In genomic region chr1:119363162-119363561, GRCh38 we compare ENCODE assay signal across 25 cellular contexts. TPM values are rescaled to one million over a fixed set of nuclear protein-coding genes. Genes with fewer than 3 reads are reported as not detected.
DNase-seq lines count a peak whose midpoint lies in the region; ATAC-seq and TF ChIP-seq lines count a peak whose summit lies in the region.
"Had no signal": no experiment of that assay in that cellular context is flagged by ENCODE, and none has a peak within 500 bp of the region (broad histone marks: within the 10 kb centered on the region; RNA-seq: fewer than 3 reads in every experiment).

No MANE protein-coding gene starts in this region.

- no peak overlapping the region for H3K4me2 ChIP-seq in GM23338
- H3K4me2 ChIP-seq in Karpas-422 (ENCODE audit: low read depth, low read length, poor library complexity, severe bottlenecking): peak overlapping the region; percentile 40
- H3K4me2 ChIP-seq: A549; BLaER1 treated with 17β-estradiol and CSF1 and Interleukin-3, amounts not matched to agents 10 nM and 100 nM had no signal

- DNase-seq in GM23338 (ENCODE audit: low spot score) (no peak), Karpas-422 (no peak), esophagus muscularis mucosa (ENCODE audit: extremely low spot score) (peak; percentile 62), DMS153 (lab: John Stamatoyannopoulos, UW) (no peak), UCSD-AML1 (lab: John Stamatoyannopoulos, UW; ENCODE audit: unreplicated experiment) (no peak)
- no peak for DNase-seq in stimulated activated naive CD4-positive, alpha-beta T cell (lab: John Stamatoyannopoulos, UW)
- DNase-seq: 8988T; ACHN; AML-193; BE2C; CD4-positive, alpha-beta T cell; CD8-positive, alpha-beta memory T cell; DMS 273 treated with DMSO at 0.1 percent for 48 hours; DMS53; DMS79 treated with DMSO at 0.1 percent for 48 hours; GF-D8; HFFc6 had no signal

- H3K27ac ChIP-seq in GM23338 (ENCODE audit: low read depth): no peak overlapping the region; the same call in 1 of the 2 replicates
- H3K27ac ChIP-seq in Karpas-422 (ENCODE audit: low read length): no peak overlapping the region
- no peak overlapping the region for H3K27ac ChIP-seq in esophagus muscularis mucosa (replicated peaks in 1 of 4)
- H3K27ac ChIP-seq in thymus (ENCODE audit: low read depth): peak overlapping the region; percentile 4
- H3K27ac ChIP-seq: A549; BLaER1 treated with 17β-estradiol and CSF1 and Interleukin-3, amounts not matched to agents 10 nM and 100 nM had no signal

- WGBS in esophagus muscularis mucosa: 77% methylated on average over 7 of the region's 7 CpGs
- WGBS in thymus: 95% methylated on average over 7 of the region's 7 CpGs

- TF ChIP-seq POLR2A in esophagus muscularis mucosa (IDR thresholded peaks at IDR 0.05; ENCODE audit: low read depth): no peak

- no peaks in the 10 kb centered on the region for H3F3A ChIP-seq in GM23338 (replicated peaks; ENCODE audit: low read depth)

- H3K9me3 ChIP-seq in Karpas-422 (ENCODE audit: low read length) (no peaks in the 10 kb centered on the region), esophagus muscularis mucosa (no peaks in the 10 kb centered on the region), thymus (ENCODE audit: control insufficient read depth) (no peaks in the 10 kb centered on the region)
- H3K9me3 ChIP-seq: A549; BE2C; BLaER1 treated with 17β-estradiol and CSF1 and Interleukin-3, amounts not matched to agents 10 nM and 100 nM; HAP-1 had no signal

- peak overlapping the region; percentile 81 for H2AFZ ChIP-seq in GM23338
- no peak overlapping the region for H2AFZ ChIP-seq in Karpas-422 (ENCODE audit: low read length)

- no peak for TF ChIP-seq EP300 in esophagus muscularis mucosa (IDR thresholded peaks at IDR 0.05)

- no peaks in the 10 kb centered on the region for H3K27me3 ChIP-seq in GM23338 (ENCODE audit: insufficient read depth)
- no peaks in the 10 kb centered on the region for H3K27me3 ChIP-seq in Karpas-422 (ENCODE audit: low read length)
- no peaks in the 10 kb centered on the region for H3K27me3 ChIP-seq in esophagus muscularis mucosa
- no peaks in the 10 kb centered on the region for H3K27me3 ChIP-seq in thymus (ENCODE audit: control insufficient read depth, insufficient read depth)
- H3K27me3 ChIP-seq: BLaER1 treated with 17β-estradiol and CSF1 and Interleukin-3, amounts not matched to agents 10 nM and 100 nM had no signal

- no peaks in the 10 kb centered on the region for H3K36me3 Mint-ChIP-seq in GM23338 (ENCODE audit: low read depth)
- H3K36me3 Mint-ChIP-seq: CD14-positive monocyte; CD8-positive, alpha-beta memory T cell had no signal

- H3K9ac ChIP-seq in Karpas-422 (ENCODE audit: low read length): no peak overlapping the region
- H3K9ac ChIP-seq: BLaER1 treated with 17β-estradiol and CSF1 and Interleukin-3, amounts not matched to agents 10 nM and 100 nM had no signal

- H3K9me2 ChIP-seq in GM23338 (ENCODE audit: insufficient read depth) (peaks cover 5% of the 10 kb centered on the region; the same call in 1 of the 2 replicates), Karpas-422 (replicated peaks; ENCODE audit: insufficient read depth, low read length) (no peaks in the 10 kb centered on the region)

- no peak overlapping the region for H3K27ac Mint-ChIP-seq in GM23338
- H3K27ac Mint-ChIP-seq: CD14-positive monocyte; CD4-positive, alpha-beta T cell; CD8-positive, alpha-beta memory T cell; HFFc6 had no signal

- peaks cover 3% of the 10 kb centered on the region for H3K27me3 Mint-ChIP-seq in GM23338 (ENCODE audit: insufficient read depth, low read depth, poor library complexity)

- H3K4me3 ChIP-seq in GM23338 (no peak overlapping the region), Karpas-422 (ENCODE audit: low read length) (no peak overlapping the region), esophagus muscularis mucosa (no peak overlapping the region), thymus (ENCODE audit: low read length) (no peak overlapping the region)
- H3K4me3 ChIP-seq: A549; BLaER1 treated with 17β-estradiol and CSF1 and Interleukin-3, amounts not matched to agents 10 nM and 100 nM; HAP-1 had no signal

- H3K4me1 ChIP-seq in GM23338 (ENCODE audit: insufficient read depth) (0 out of 2 replicates have a peak, but pooled peaks cover 3% of the 10 kb centered on the region), Karpas-422 (ENCODE audit: low read length) (peaks cover 32% of the 10 kb centered on the region), esophagus muscularis mucosa (no peaks in the 10 kb centered on the region), thymus (ENCODE audit: control insufficient read depth, insufficient read depth, low read length) (no peaks in the 10 kb centered on the region)
- H3K4me1 ChIP-seq: A549, BE2C, HAP-1 had no signal

- H3K79me2 ChIP-seq in GM23338 (replicated peaks; ENCODE audit: insufficient read depth) (no peaks in the 10 kb centered on the region), Karpas-422 (ENCODE audit: low read length) (no peaks in the 10 kb centered on the region)

- TF ChIP-seq CTCF in GM23338 (conservative IDR thresholded peaks at IDR 0.05; ENCODE audit: low read depth in 2 of 2) (no peak), esophagus muscularis mucosa (IDR thresholded peaks at IDR 0.05) (no peak)

- H3K4me1 Mint-ChIP-seq in GM23338: peaks cover 18% of the 10 kb centered on the region
- H3K4me1 Mint-ChIP-seq: CD14-positive monocyte; CD8-positive, alpha-beta memory T cell had no signal

- intact Hi-C loops in esophagus muscularis mucosa (cut with DNase I): loop anchor here (10.0 kb wide), 1 partner anchor 1208 kb away; no protein-coding TSS in a partner anchor

- no peaks in the 10 kb centered on the region for H4K20me1 ChIP-seq in GM23338 (replicated peaks; ENCODE audit: insufficient read depth)
- H4K20me1 ChIP-seq in Karpas-422 (ENCODE audit: insufficient read depth, low read depth, low read length): no peaks in the 10 kb centered on the region
- H4K20me1 ChIP-seq: BLaER1 treated with 17β-estradiol and CSF1 and Interleukin-3, amounts not matched to agents 10 nM and 100 nM had no signal

- no peak for ATAC-seq in GM23338
- ATAC-seq: A549 had no signal

- H3K36me3 ChIP-seq in GM23338 (ENCODE audit: insufficient read depth) (no peaks in the 10 kb centered on the region), Karpas-422 (ENCODE audit: insufficient read depth, low read length) (no peaks in the 10 kb centered on the region), esophagus muscularis mucosa (no peaks in the 10 kb centered on the region), thymus (ENCODE audit: control insufficient read depth, insufficient read depth) (no peaks in the 10 kb centered on the region)
- H3K36me3 ChIP-seq: BE2C; BLaER1 treated with 17β-estradiol and CSF1 and Interleukin-3, amounts not matched to agents 10 nM and 100 nM; HAP-1 had no signal

- no peak overlapping the region for H3K4me3 Mint-ChIP-seq in GM23338
- H3K4me3 Mint-ChIP-seq: CD4-positive, alpha-beta T cell; CD8-positive, alpha-beta memory T cell; HFFc6 had no signal

- no peaks in the 10 kb centered on the region for H3K9me3 Mint-ChIP-seq in GM23338
- H3K9me3 Mint-ChIP-seq: CD4-positive, alpha-beta T cell; CD8-positive, alpha-beta memory T cell; HFFc6 had no signal

TF ChIP-seq in GM23338, 12 proteins besides CTCF, POLR2A, EP300 and RAD21 (continues in another document):
- TF ChIP-seq STAT1 (IDR thresholded peaks at IDR 0.05; ENCODE audit: unreplicated experiment) (no peak), ZNF331 (CRISPR knock-in tag; IDR thresholded peaks at IDR 0.05; ENCODE audit: low read depth) (no peak), JUNB (IDR thresholded peaks at IDR 0.05; ENCODE audit: unreplicated experiment) (no peak), POLR2AphosphoS5 (IDR thresholded peaks at IDR 0.05; ENCODE audit: low read depth) (no peak), REST (IDR thresholded peaks at IDR 0.05; ENCODE audit: unreplicated experiment) (no peak), CREB1 (CRISPR knock-in tag; IDR thresholded peaks at IDR 0.05; ENCODE audit: low read depth) (no peak), ZNF114 (CRISPR knock-in tag; IDR thresholded peaks at IDR 0.05) (no peak), EZH2 (IDR thresholded peaks at IDR 0.05; ENCODE audit: low read depth, unreplicated experiment) (no peak)

RNA-seq across cellular contexts. Expression of gene HAO2, which starts 5.4 kb away (rescaled TPM):
- not detected in 2 replicates for total RNA-seq in GM23338 (2014; rRNA removed; shearing (Covaris generic))
- polyA plus RNA-seq in GM23338 (2016; fragmentation: Nextera tagmentation; extraction: Ambion mirVana): not detected in 2 replicates
- not detected in 2 replicates for total RNA-seq in Karpas-422 (2014; rRNA removed; shearing (Covaris generic); ENCODE audit: low replicate concordance)
- total RNA-seq in esophagus muscularis mucosa: under 1 TPM in 1 of 4 donors, not detected in 3; 0.32 TPM
- 6.0 TPM for polyA plus RNA-seq in thymus
- total RNA-seq: CD4-positive, alpha-beta T cell; CD8-positive, alpha-beta memory T cell; Daoy; G401; H4; HFFc6 had no signal
- polyA plus RNA-seq: CD14-positive monocyte; CD8-positive, alpha-beta memory T cell had no signal

RNA-seq across cellular contexts. Expression of gene HSD3B2, which starts 51.8 kb away (rescaled TPM):
- total RNA-seq in GM23338 (2014; rRNA removed; shearing (Covaris generic)): not detected in 2 replicates
- polyA plus RNA-seq in GM23338 (2016; fragmentation: Nextera tagmentation; extraction: Ambion mirVana): not detected in 2 replicates
- not detected in 2 replicates for total RNA-seq in Karpas-422 (2014; rRNA removed; shearing (Covaris generic); ENCODE audit: low replicate concordance)
- total RNA-seq in esophagus muscularis mucosa: not detected
- 0.80 TPM for polyA plus RNA-seq in thymus
- total RNA-seq: CD4-positive, alpha-beta T cell; CD8-positive, alpha-beta memory T cell; Daoy; G401; H4; HFFc6 had no signal
- polyA plus RNA-seq: A549; CD14-positive monocyte; CD8-positive, alpha-beta memory T cell had no signal
